Comparison of ENCODE assay signal across 7 cellular contexts in the genomic region with DNA sequence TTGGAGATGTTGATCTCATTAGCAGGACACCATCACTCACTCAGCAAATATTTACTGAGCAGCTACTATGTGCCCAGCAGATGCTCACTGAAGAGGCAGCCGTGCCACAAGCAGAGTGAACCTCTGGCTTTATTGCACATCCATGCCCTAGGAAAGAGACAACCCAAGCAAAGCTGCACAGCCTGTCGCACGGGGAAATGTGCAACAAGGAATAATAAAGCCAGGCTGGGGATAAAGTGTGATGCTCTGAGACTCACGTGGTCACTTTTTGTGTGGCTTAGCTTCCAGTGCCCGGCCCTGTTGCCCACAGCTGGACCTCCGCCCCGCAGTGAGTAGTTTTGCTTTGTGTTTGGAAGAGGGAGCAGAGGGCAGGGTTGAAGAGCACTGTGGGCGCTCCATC.
"Had no signal": no experiment of that assay in that cellular context is flagged by ENCODE, and none has a peak within 500 bp of the region (broad histone marks: within the 10 kb centered on the region; RNA-seq: fewer than 3 reads in every experiment).

No MANE protein-coding gene starts in this region.

- H3K4me2 ChIP-seq: GM23338 had no signal

- ATAC-seq: K562 had no signal

- DNase-seq: H9, HCEC 1CT, IMR-90 had no signal

- H3K4me3 ChIP-seq: GM23338, K562 had no signal

- FAIRE-seq: H1, H54, K562 had no signal
